In the genomic region with DNA sequence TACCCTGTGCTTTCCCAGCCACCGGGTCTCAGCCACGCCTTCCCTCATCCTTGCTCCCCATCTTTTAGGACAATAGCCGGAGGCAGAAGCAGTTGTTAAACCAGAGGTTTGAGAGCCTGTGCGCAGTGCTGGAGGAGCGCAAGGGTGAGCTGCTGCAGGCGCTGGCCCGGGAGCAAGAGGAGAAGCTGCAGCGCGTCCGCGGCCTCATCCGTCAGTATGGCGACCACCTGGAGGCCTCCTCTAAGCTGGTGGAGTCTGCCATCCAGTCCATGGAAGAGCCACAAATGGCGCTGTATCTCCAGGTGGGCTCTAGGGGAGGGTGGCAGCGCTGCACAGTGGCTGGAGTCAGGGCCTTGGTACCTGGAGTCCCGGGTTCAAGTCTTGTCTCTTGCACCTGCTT, we compare ENCODE assay signal across 1 cellular context.
TF ChIP-seq lines count a peak whose summit lies in the region.

No MANE protein-coding gene starts in this region.

TF ChIP-seq in HepG2, 621 proteins besides CTCF, POLR2A, EP300 and RAD21:
- no peak for TF ChIP-seq KDM5B (CRISPR knock-in tag; IDR thresholded peaks at IDR 0.05; ENCODE audit: borderline replicate concordance)
- TF ChIP-seq, protein P1, sequence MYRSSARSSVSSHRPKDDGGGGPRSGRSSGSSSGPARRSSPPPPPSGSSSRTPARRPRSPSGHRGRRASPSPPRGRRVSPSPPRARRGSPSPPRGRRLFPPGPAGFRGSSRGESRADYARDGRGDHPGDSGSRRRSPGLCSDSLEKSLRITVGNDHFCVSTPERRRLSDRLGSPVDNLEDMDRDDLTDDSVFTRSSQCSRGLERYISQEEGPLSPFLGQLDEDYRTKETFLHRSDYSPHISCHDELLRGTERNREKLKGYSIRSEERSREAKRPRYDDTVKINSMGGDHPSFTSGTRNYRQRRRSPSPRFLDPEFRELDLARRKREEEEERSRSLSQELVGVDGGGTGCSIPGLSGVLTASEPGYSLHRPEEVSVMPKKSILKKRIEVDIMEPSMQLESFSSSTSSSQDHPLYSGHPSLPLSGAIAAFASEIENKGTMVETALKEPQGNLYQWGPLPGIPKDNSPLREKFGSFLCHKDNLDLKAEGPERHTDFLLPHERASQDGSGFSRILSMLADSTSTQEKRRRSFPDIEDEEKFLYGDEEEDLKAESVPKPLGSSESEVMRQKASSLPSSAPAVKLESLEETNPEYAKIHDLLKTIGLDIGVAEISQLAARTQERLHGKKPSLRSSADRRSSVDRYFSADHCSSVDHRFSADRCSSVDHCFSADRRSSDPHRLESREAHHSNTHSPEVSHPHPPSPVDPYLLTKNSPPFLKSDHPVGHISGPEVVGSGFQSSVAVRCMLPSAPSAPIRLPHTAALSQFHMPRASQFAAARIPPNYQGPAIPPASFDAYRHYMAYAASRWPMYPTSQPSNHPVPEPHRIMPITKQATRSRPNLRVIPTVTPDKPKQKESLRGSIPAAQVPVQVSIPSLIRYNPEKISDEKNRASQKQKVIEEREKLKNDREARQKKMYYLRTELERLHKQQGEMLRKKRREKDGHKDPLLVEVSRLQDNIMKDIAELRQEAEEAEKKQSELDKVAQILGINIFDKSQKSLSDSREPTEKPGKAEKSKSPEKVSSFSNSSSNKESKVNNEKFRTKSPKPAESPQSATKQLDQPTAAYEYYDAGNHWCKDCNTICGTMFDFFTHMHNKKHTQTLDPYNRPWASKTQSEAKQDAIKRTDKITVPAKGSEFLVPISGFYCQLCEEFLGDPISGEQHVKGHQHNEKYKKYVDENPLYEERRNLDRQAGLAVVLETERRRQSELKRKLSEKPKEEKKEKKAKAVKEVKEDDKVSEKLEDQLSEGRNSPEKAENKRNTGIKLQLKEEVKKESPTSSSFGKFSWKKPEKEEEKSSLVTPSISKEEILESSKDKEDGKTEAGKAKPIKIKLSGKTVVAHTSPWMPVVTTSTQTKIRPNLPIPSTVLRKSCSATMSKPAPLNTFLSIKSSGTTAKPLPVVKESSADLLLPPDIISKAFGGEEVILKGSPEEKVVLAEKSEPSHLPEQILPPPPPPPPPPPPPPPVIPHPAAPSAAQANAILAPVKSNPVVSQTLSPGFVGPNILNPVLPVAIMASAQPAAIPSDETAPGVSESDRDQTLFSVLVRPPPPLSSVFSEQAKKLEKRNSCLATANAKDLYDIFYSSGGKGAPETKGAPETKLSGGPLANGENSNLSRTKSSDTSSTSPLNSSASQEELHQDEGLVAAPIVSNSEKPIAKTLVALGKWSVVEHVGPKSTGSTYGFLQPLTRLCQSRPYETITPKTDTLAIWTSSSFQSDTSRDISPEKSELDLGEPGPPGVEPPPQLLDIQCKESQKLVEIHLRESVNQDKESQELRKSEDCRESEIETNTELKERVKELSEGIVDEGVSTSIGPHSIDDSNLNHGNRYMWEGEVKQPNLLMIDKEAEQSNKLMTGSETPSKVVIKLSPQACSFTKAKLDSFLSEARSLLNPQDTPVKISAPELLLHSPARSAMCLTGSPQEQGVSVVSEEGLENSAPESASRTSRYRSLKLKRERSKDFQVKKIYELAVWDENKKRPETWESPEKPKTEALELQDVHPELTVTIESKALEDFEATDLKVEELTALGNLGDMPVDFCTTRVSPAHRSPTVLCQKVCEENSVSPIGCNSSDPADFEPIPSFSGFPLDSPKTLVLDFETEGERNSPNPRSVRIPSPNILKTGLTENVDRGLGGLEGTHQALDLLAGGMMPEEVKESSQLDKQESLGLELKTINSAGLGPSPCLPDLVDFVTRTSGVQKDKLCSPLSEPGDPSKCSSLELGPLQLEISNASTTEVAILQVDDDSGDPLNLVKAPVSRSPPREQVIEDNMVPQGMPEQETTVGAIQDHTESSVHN (CRISPR knock-in tag; IDR thresholded peaks at IDR 0.05), result 0 out of 2 replicates have a peak, but pooled peaks have one; percentile 3
- 0 out of 2 replicates have a peak, but pooled peaks have one; percentile 4 for TF ChIP-seq AKAP8 (CRISPR knock-in tag; IDR thresholded peaks at IDR 0.05)
- no peak for TF ChIP-seq HNRNPK (IDR thresholded peaks at IDR 0.05; ENCODE audit: low read depth, low read length, poor library complexity, severe bottlenecking)
- TF ChIP-seq ZNF17 (CRISPR knock-in tag; IDR thresholded peaks at IDR 0.05), result no peak
- TF ChIP-seq, protein P2, sequence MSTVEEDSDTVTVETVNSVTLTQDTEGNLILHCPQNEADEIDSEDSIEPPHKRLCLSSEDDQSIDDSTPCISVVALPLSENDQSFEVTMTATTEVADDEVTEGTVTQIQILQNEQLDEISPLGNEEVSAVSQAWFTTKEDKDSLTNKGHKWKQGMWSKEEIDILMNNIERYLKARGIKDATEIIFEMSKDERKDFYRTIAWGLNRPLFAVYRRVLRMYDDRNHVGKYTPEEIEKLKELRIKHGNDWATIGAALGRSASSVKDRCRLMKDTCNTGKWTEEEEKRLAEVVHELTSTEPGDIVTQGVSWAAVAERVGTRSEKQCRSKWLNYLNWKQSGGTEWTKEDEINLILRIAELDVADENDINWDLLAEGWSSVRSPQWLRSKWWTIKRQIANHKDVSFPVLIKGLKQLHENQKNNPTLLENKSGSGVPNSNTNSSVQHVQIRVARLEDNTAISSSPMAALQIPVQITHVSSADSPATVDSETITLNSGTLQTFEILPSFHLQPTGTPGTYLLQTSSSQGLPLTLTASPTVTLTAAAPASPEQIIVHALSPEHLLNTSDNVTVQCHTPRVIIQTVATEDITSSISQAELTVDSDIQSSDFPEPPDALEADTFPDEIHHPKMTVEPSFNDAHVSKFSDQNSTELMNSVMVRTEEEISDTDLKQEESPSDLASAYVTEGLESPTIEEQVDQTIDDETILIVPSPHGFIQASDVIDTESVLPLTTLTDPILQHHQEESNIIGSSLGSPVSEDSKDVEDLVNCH (CRISPR knock-in tag; IDR thresholded peaks at IDR 0.05), result no peak
